12 cellular contexts compared by ENCODE assay signal in the genomic region with DNA sequence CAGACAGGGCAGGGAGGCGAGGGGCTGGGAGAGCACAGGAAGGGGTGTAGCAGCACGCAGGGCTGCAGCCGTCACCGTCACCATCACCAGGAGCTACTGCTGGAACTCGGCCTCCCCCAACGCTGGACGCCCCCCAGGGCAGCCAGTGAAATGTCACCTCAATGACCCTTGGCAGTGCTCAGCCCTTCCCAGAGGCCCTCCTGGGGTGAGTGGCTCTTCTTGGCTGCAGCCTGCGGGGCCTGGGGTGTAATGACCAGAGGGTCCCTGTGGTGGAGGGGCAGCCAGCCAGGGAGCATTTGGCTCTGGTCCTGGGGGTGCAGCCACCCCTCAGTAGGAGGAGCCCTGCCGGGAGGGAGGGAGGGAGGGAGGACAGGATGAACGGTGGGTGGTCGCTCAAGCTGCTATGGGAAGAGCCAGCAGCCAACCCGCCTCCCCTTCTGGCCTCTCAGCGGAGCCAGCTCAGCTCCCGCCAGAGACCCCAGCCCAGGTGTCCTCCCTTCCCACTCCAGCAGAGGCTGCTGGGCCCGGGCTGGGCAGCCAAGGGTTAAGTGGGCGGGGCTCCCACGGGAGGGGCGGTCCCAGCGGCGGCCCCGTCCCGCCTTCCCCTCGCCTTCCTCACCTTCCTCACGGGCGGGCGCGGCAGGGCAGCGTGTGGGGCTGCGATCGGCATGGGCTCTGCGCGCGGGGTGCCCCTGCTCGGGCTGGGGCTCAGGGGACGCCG. TPM values are rescaled to one million over a fixed set of nuclear protein-coding genes. Genes with fewer than 3 reads are reported as not detected.
DNase-seq lines count a peak whose midpoint lies in the region; ATAC-seq and TF ChIP-seq lines count a peak whose summit lies in the region.
"Had no signal": no experiment of that assay in that cellular context is flagged by ENCODE, and none has a peak within 500 bp of the region (broad histone marks: within the 10 kb centered on the region; RNA-seq: fewer than 3 reads in every experiment).

No MANE protein-coding gene starts in this region.

- no peaks in the 10 kb centered on the region for H3K9me3 Mint-ChIP-seq in CD8-positive, alpha-beta T cell
- H3K9me3 Mint-ChIP-seq: activated naive CD4-positive, alpha-beta T cell treated with anti-CD3 and anti-CD28 coated beads, Interleukin-2, amount 50 U/mL, for 72 hours; naive B cell had no signal

- H3K4me3 ChIP-seq in CD8-positive, alpha-beta T cell (ENCODE audit: low read depth, low read length) = no peak overlapping the region
- peak overlapping the region; percentile 43 for H3K4me3 ChIP-seq in LNCaP clone FGC (ENCODE audit: low read depth, low read length)
- no peak overlapping the region for H3K4me3 ChIP-seq in psoas muscle
- H3K4me3 ChIP-seq: Peyer's patch had no signal

- H3K9me3 ChIP-seq in CD8-positive, alpha-beta T cell (ENCODE audit: low read length) = no peaks in the 10 kb centered on the region
- H3K9me3 ChIP-seq in psoas muscle = no peaks in the 10 kb centered on the region
- H3K9me3 ChIP-seq: Peyer's patch had no signal

- H3K27me3 Mint-ChIP-seq in CD8-positive, alpha-beta T cell (ENCODE audit: low read depth) = peaks cover 13% of the 10 kb centered on the region

- no peak for TF ChIP-seq CTCF in CD8-positive, alpha-beta T cell (IDR thresholded peaks at IDR 0.05)
- TF ChIP-seq CTCF in LNCaP clone FGC (IDR thresholded peaks at IDR 0.05; ENCODE audit: control insufficient read depth, extremely low read depth, insufficient read depth) = no peak
- TF ChIP-seq CTCF in psoas muscle (IDR thresholded peaks at IDR 0.05) = no peak

- no peaks in the 10 kb centered on the region for H3K27me3 ChIP-seq in CD8-positive, alpha-beta T cell (ENCODE audit: insufficient read depth, low read length)
- peaks cover 3 to 86% (median 22%) of the 10 kb centered on the region in 3 donors for H3K27me3 ChIP-seq in psoas muscle (ENCODE audit: insufficient read depth in 3 of 3, low read length in 2 of 3)
- H3K27me3 ChIP-seq: Peyer's patch had no signal

- CTCF ChIA-PET in CD8-positive, alpha-beta T cell (lab: Charles Lee) = interaction anchor here (0.6 kb wide), 1 partner anchor 100 kb away, joined by 3 read pairs; no protein-coding TSS in a partner anchor

- H3K4me1 ChIP-seq in CD8-positive, alpha-beta T cell (ENCODE audit: insufficient read depth, low read length) = peaks cover 5% of the 10 kb centered on the region
- no peaks in the 10 kb centered on the region for H3K4me1 ChIP-seq in psoas muscle

- peak; percentile 66 for ATAC-seq in CD8-positive, alpha-beta T cell
- ATAC-seq in left colon (peak; percentile 53), left cardiac atrium (no peak), psoas muscle (no peak)

- H3K4me3 Mint-ChIP-seq in CD8-positive, alpha-beta T cell = no peak overlapping the region
- H3K4me3 Mint-ChIP-seq: naive B cell had no signal

- 1 to 7% (median 4%) methylated on average over 20 to 36 of the region's 36 CpGs for whole genome bisulfite sequencing in psoas muscle, 3 donors

- POLR2A ChIA-PET in CD8-positive, alpha-beta T cell (lab: Charles Lee) = interaction anchor here (0.6 kb wide), 1 partner anchor 461 kb away, joined by 3 read pairs; no protein-coding TSS in a partner anchor

- no peaks in the 10 kb centered on the region for H3K36me3 Mint-ChIP-seq in CD8-positive, alpha-beta T cell
- H3K36me3 Mint-ChIP-seq: activated naive CD4-positive, alpha-beta T cell treated with anti-CD3 and anti-CD28 coated beads, Interleukin-2, amount 50 U/mL, for 72 hours; naive B cell had no signal

- no peak overlapping the region for H3K27ac ChIP-seq in CD8-positive, alpha-beta T cell (ENCODE audit: low read depth, low read length)
- H3K27ac ChIP-seq in psoas muscle = no peak overlapping the region
- H3K27ac ChIP-seq: HL-60, Peyer's patch had no signal

- peaks cover 2% of the 10 kb centered on the region for H3K4me1 Mint-ChIP-seq in CD8-positive, alpha-beta T cell (ENCODE audit: low read depth)

- H3K36me3 ChIP-seq in CD8-positive, alpha-beta T cell (ENCODE audit: insufficient read depth, low read length) = no peaks in the 10 kb centered on the region
- no peaks in the 10 kb centered on the region for H3K36me3 ChIP-seq in psoas muscle (ENCODE audit: insufficient read depth in 1 of 2, low read depth in 1 of 2)
- H3K36me3 ChIP-seq: Peyer's patch had no signal

- peak in 2 of 7 experiments; percentile 10 to 14 for DNase-seq in CD8-positive, alpha-beta T cell
- no peak for DNase-seq in LNCaP clone FGC (ENCODE audit: low read depth)
- peak; percentile 16 for DNase-seq in activated T-cell treated with anti-CD3 and anti-CD28 coated beads for 24 hours (ENCODE audit: low read depth)
- DNase-seq in left colon = no peak
- no peak for DNase-seq in HCEC 1CT
- DNase-seq in NCI-H2029 (lab: John Stamatoyannopoulos, UW) = no peak
- DNase-seq in left cardiac atrium = no peak
- no peak for DNase-seq in psoas muscle
- DNase-seq: naive B cell, Peyer's patch had no signal

- H3K27ac Mint-ChIP-seq in CD8-positive, alpha-beta T cell = no peak overlapping the region
- H3K27ac Mint-ChIP-seq: activated naive CD4-positive, alpha-beta T cell treated with anti-CD3 and anti-CD28 coated beads, Interleukin-2, amount 50 U/mL, for 72 hours had no signal

- intact Hi-C loops in CD8-positive, alpha-beta T cell (cut with DNase I, micrococcal nuclease) = no loop called here
- intact Hi-C loops in left colon (cut with DNase I, micrococcal nuclease) = no loop called here
- intact Hi-C loops in left cardiac atrium (cut with DNase I) = no loop called here
- intact Hi-C loops in psoas muscle (cut with DNase I) = no loop called here

RNA-seq across cellular contexts. Expression of a gene that starts 9.1 kb away (rescaled TPM):
- total RNA-seq in CD8-positive, alpha-beta T cell = 10 to 100 TPM; 17.9 to 19.1 TPM
- total RNA-seq in left colon = 1 to 10 TPM; 3.6 to 4.6 TPM
- under 1 TPM; 0.13 to 0.74 TPM for total RNA-seq in left cardiac atrium
- under 1 TPM; 0.04 to 0.60 (median 0.13) TPM for total RNA-seq in psoas muscle
- under 1 TPM in 2 of 3 donors, not detected in 1; 0.05 to 0.12 TPM for polyA plus RNA-seq in psoas muscle

RNA-seq across cellular contexts. Expression of a gene that starts 54.6 kb away (rescaled TPM):
- 10 to 100 TPM; 11.6 to 11.8 TPM for total RNA-seq in CD8-positive, alpha-beta T cell
- total RNA-seq in left colon (10 to 100 TPM; 17.8 to 19.9 TPM), left cardiac atrium (10 to 100 TPM; 12.3 to 14.5 TPM), psoas muscle (10 to 100 TPM; 14.1 to 19.7 (median 17.1) TPM)
- polyA plus RNA-seq in psoas muscle = 10 to 100 TPM; 12.6 to 18.4 (median 16.2) TPM

RNA-seq across cellular contexts. Expression of a gene that starts 59.4 kb away (rescaled TPM):
- 10 to 100 TPM; 44.1 to 44.8 TPM for total RNA-seq in CD8-positive, alpha-beta T cell
- total RNA-seq in left colon (10 to 100 TPM; 29.4 to 32.6 TPM), left cardiac atrium (10 to 100 TPM; 37.5 to 40.6 TPM), psoas muscle (10 to 100 TPM; 29.0 to 45.1 (median 35.3) TPM)
- 10 to 100 TPM; 30.3 to 32.4 (median 31.9) TPM for polyA plus RNA-seq in psoas muscle

Comparison
In these comparisons a context has a peak if more than half of its experiments do, and no peak if none do; other contexts are left out.
1. ATAC-seq: peak in CD8-positive, alpha-beta T cell (single experiment) and left colon (single experiment); none in left cardiac atrium (0 of 2) and psoas muscle (0 of 4).